ENCODE assay signal across 24 cellular contexts in the genomic region with DNA sequence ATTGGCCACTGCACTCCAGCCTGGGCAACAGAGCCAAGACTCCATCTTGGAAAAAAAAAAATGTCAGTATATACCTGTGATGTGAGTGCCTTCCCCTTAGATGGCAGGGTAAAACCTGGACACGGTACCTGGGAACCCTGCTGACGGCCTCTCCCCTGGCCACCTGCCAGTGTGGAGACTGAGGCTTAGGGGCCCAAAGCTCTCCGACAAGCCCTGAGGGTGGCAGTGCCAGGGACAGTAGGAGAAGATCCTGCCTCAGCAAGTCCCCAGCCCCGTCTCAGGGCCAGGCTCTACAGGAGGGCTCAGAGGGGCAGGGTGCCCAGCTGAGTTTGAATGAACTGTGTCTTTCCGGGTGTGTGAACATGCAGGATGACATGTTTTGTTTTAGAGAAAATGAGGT.
"Had no signal": no experiment of that assay in that cellular context is flagged by ENCODE, and none has a peak within 500 bp of the region (broad histone marks: within the 10 kb centered on the region; RNA-seq: fewer than 3 reads in every experiment).

No MANE protein-coding gene starts in this region.

- H3K4me3 Mint-ChIP-seq: activated B cell treated with CpG ODN at 0.5 μM for 24 hours; activated CD8-positive, alpha-beta T cell treated with anti-CD3 and anti-CD28 coated beads for 36 hours; activated naive CD8-positive, alpha-beta T cell treated with anti-CD3 and anti-CD28 coated beads, Interleukin-2, amount 50 U/mL, for 24 hours; activated T-cell treated with anti-CD3 and anti-CD28 coated beads, Interleukin-2, amount 50 U/mL, for 4 hours; activated T-helper 17 cell treated with anti-CD3 and anti-CD28 coated beads, Interleukin-2, amount 50 U/mL, for 72 hours; natural killer cell treated with Interleukin-12 subunit alpha and Interleukin-12 subunit beta and Interleukin-15 and Interleukin-18, amount 100 ng/mL, for 72 hours; stimulated activated effector memory CD8-positive, alpha-beta T cell treated with anti-CD3 and anti-CD28 coated beads, Interleukin-12 subunit alpha, Interleukin-12 subunit beta, amount 100 ng/mL, for 72 hours; stimulated activated naive CD8-positive, alpha-beta T cell treated with anti-CD3 and anti-CD28 coated beads, Interleukin-15, Interleukin-2, amounts not matched to agents 100 ng/mL and 50 ng/mL, for 24 hours; type B pancreatic cell had no signal

- H3K4me1 Mint-ChIP-seq: activated B cell treated with CpG ODN at 0.5 μM for 24 hours; activated naive CD8-positive, alpha-beta T cell treated with anti-CD3 and anti-CD28 coated beads, Interleukin-2, amount 50 U/mL, for 24 hours; stimulated activated effector memory CD8-positive, alpha-beta T cell treated with anti-CD3 and anti-CD28 coated beads, Interleukin-12 subunit alpha, Interleukin-12 subunit beta, amount 100 ng/mL, for 72 hours had no signal

- H3K9me3 ChIP-seq: colonic mucosa, heart right ventricle, left lung, vagina had no signal

- ATAC-seq: activated CD8-positive, alpha-beta T cell treated with anti-CD3 and anti-CD28 coated beads for 36 hours; activated naive CD8-positive, alpha-beta T cell treated with anti-CD3 and anti-CD28 coated beads, Interleukin-2, amount 50 U/mL, for 24 hours; activated T-cell treated with anti-CD3 and anti-CD28 coated beads, Interleukin-2, amount 50 U/mL, for 4 hours; activated T-helper 17 cell treated with anti-CD3 and anti-CD28 coated beads, Interleukin-2, amount 50 U/mL, for 72 hours; heart right ventricle; left lung; natural killer cell treated with Interleukin-12 subunit alpha and Interleukin-12 subunit beta and Interleukin-15 and Interleukin-18, amount 100 ng/mL, for 72 hours; stimulated activated effector memory CD8-positive, alpha-beta T cell treated with anti-CD3 and anti-CD28 coated beads, Interleukin-12 subunit alpha, Interleukin-12 subunit beta, amount 100 ng/mL, for 72 hours had no signal

- H3K9me3 Mint-ChIP-seq: activated B cell treated with CpG ODN at 0.5 μM for 24 hours; activated CD8-positive, alpha-beta T cell treated with anti-CD3 and anti-CD28 coated beads for 36 hours; activated naive CD8-positive, alpha-beta T cell treated with anti-CD3 and anti-CD28 coated beads, Interleukin-2, amount 50 U/mL, for 24 hours; activated T-cell treated with anti-CD3 and anti-CD28 coated beads, Interleukin-2, amount 50 U/mL, for 4 hours; activated T-helper 17 cell treated with anti-CD3 and anti-CD28 coated beads, Interleukin-2, amount 50 U/mL, for 72 hours; natural killer cell treated with Interleukin-12 subunit alpha and Interleukin-12 subunit beta and Interleukin-15 and Interleukin-18, amount 100 ng/mL, for 72 hours; stimulated activated effector memory CD8-positive, alpha-beta T cell treated with anti-CD3 and anti-CD28 coated beads, Interleukin-12 subunit alpha, Interleukin-12 subunit beta, amount 100 ng/mL, for 72 hours; stimulated activated naive CD8-positive, alpha-beta T cell treated with anti-CD3 and anti-CD28 coated beads, Interleukin-15, Interleukin-2, amounts not matched to agents 100 ng/mL and 50 ng/mL, for 24 hours; type B pancreatic cell had no signal

- H3K36me3 ChIP-seq: colonic mucosa, left lung, vagina had no signal

- H3K4me1 ChIP-seq: colonic mucosa had no signal

- H3K27ac ChIP-seq: colonic mucosa, vagina had no signal

- H3K4me3 ChIP-seq: colonic mucosa, heart right ventricle, left lung, skin epidermis, vagina had no signal

- H3K27ac Mint-ChIP-seq: activated B cell treated with CpG ODN at 0.5 μM for 24 hours; activated CD8-positive, alpha-beta T cell treated with anti-CD3 and anti-CD28 coated beads for 36 hours; activated naive CD8-positive, alpha-beta T cell treated with anti-CD3 and anti-CD28 coated beads, Interleukin-2, amount 50 U/mL, for 24 hours; activated T-helper 17 cell treated with anti-CD3 and anti-CD28 coated beads, Interleukin-2, amount 50 U/mL, for 72 hours; natural killer cell treated with Interleukin-12 subunit alpha and Interleukin-12 subunit beta and Interleukin-15 and Interleukin-18, amount 100 ng/mL, for 72 hours; stimulated activated effector memory CD8-positive, alpha-beta T cell treated with anti-CD3 and anti-CD28 coated beads, Interleukin-12 subunit alpha, Interleukin-12 subunit beta, amount 100 ng/mL, for 72 hours; stimulated activated naive CD8-positive, alpha-beta T cell treated with anti-CD3 and anti-CD28 coated beads, Interleukin-15, Interleukin-2, amounts not matched to agents 100 ng/mL and 50 ng/mL, for 24 hours; type B pancreatic cell had no signal

- H3K36me3 Mint-ChIP-seq: natural killer cell treated with Interleukin-12 subunit alpha and Interleukin-12 subunit beta and Interleukin-15 and Interleukin-18, amount 100 ng/mL, for 72 hours; stimulated activated effector memory CD8-positive, alpha-beta T cell treated with anti-CD3 and anti-CD28 coated beads, Interleukin-12 subunit alpha, Interleukin-12 subunit beta, amount 100 ng/mL, for 72 hours had no signal

- H3K27me3 Mint-ChIP-seq: activated CD8-positive, alpha-beta T cell treated with anti-CD3 and anti-CD28 coated beads for 36 hours; activated naive CD8-positive, alpha-beta T cell treated with anti-CD3 and anti-CD28 coated beads, Interleukin-2, amount 50 U/mL, for 24 hours; activated T-helper 17 cell treated with anti-CD3 and anti-CD28 coated beads, Interleukin-2, amount 50 U/mL, for 72 hours; natural killer cell treated with Interleukin-12 subunit alpha and Interleukin-12 subunit beta and Interleukin-15 and Interleukin-18, amount 100 ng/mL, for 72 hours; stimulated activated naive CD8-positive, alpha-beta T cell treated with anti-CD3 and anti-CD28 coated beads, Interleukin-15, Interleukin-2, amounts not matched to agents 100 ng/mL and 50 ng/mL, for 24 hours; type B pancreatic cell had no signal

- H3K27me3 ChIP-seq: colonic mucosa, heart right ventricle, left lung, vagina had no signal

- DNase-seq: activated B cell treated with CpG ODN at 0.5 μM for 24 hours; activated CD4-positive, alpha-beta T cell treated with anti-CD3 and anti-CD28 coated beads, Interleukin-2, amount 50 U/mL, for 1 hour; activated CD8-positive, alpha-beta T cell treated with anti-CD3 and anti-CD28 coated beads for 36 hours; activated gamma-delta T cell treated with Interleukin-2 at 50 U/mL for 16 hours; activated naive CD4-positive, alpha-beta T cell treated with anti-CD3 and anti-CD28 coated beads, Interleukin-2, amount 50 U/mL, for 16 hours; activated naive CD8-positive, alpha-beta T cell treated with anti-CD3 and anti-CD28 coated beads, Interleukin-2, amount 50 U/mL, for 24 hours; activated T-cell treated with anti-CD3 and anti-CD28 coated beads, Interleukin-2, amount 50 U/mL, for 4 hours; amygdala; cerebellar nuclear complex; colonic mucosa; effector CD8-positive, alpha-beta T cell; foreskin fibroblast; heart right ventricle; left lung; midbrain; stimulated activated CD4-positive, alpha-beta T cell treated with anti-CD3 and anti-CD28 coated beads, Interleukin-4, amount 100 ng/mL, for 24 hours; T-helper 2 cell had no signal
